In the genomic region with DNA sequence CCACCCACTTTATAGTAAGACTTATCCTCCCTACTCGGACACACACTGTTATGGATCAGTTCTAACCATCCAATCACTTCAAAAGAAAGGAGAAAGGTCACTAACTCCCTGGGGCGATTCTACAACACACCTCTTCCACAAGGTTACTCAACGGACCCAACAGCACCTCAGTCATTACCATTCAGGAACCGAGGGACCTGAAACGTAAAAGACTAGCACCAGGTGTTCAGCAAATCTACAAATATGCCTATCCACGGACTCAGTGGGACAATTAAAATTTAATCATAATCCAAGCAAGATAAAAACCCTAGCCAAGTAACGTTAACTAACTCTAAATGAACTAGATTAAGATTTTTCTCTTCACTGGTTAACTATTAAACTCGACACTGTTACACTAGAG, we compare ENCODE assay signal across 8 cellular contexts. TPM values are rescaled to one million over a fixed set of nuclear protein-coding genes. Genes with fewer than 3 reads are reported as not detected.
DNase-seq lines count a peak whose midpoint lies in the region; ATAC-seq and TF ChIP-seq lines count a peak whose summit lies in the region.

No MANE protein-coding gene starts in this region.

- POLR2A ChIA-PET in MCF 10A (lab: Yijun Ruan, JAX): interaction anchor here (0.7 to 10.3 kb wide), 20 partner anchors 13 to 178 kb away, joined by 3 to 197 read pairs (median 29); partner anchors contain the start of genes AHNAK, B3GAT3, BSCL2 and C11orf98

- H3K36me3 Mint-ChIP-seq in MCF 10A (ENCODE audit: insufficient read depth, unreplicated experiment) (peaks cover 70% of the 10 kb centered on the region), mesothelial cell of epicardium (peaks cover 26% of the 10 kb centered on the region)

- peaks cover 47% of the 10 kb centered on the region for H3K36me3 ChIP-seq in HUES6 (ENCODE audit: control insufficient read depth, insufficient read depth, low read length)

- no TSS peak for BruUV-seq in MCF 10A (replicated peaks; lab: Mats Ljungman, UMichigan)

- ATAC-seq in HG03342 (IDR thresholded peaks at IDR 0.05; ENCODE audit: unreplicated experiment): no peak

- peak overlapping the region; percentile 89 for H3K4me3 ChIP-seq in HUES6 (ENCODE audit: low read depth, low read length)

- CTCF ChIA-PET in MCF 10A (lab: Yijun Ruan, JAX): interaction anchor here (0.7 to 3.1 kb wide), 3 partner anchors 20 to 58 kb away, joined by 3 to 22 read pairs (median 3); no protein-coding TSS in a partner anchor

- DNase-seq in MCF 10A (ENCODE audit: unreplicated experiment) (peak; percentile 47), mesothelial cell of epicardium (ENCODE audit: low spot score in 2 of 2, unreplicated experiment in 2 of 2) (no peak), GF-D8 (lab: John Stamatoyannopoulos, UW) (no peak), DMS 273 treated with DMSO at 0.1 percent for 48 hours (lab: John Stamatoyannopoulos, UW) (no peak), GM19238 (ENCODE audit: insufficient read length, low spot score) (no peak)

- H3K4me1 Mint-ChIP-seq in MCF 10A (ENCODE audit: insufficient read depth, unreplicated experiment): peaks cover 16% of the 10 kb centered on the region
- peaks cover 46% of the 10 kb centered on the region for H3K4me1 Mint-ChIP-seq in mesothelial cell of epicardium

- H3K4me1 ChIP-seq in HUES6 (ENCODE audit: control insufficient read depth, insufficient read depth, low read length): peaks cover 7% of the 10 kb centered on the region; the same call in 1 of the 2 replicates

- peak overlapping the region; percentile 86 for H3K9ac ChIP-seq in HUES6 (ENCODE audit: low read length)

- H3K27ac Mint-ChIP-seq in MCF 10A (ENCODE audit: low read depth, unreplicated experiment): peak overlapping the region; percentile 97
- peak overlapping the region; percentile 91 for H3K27ac Mint-ChIP-seq in mesothelial cell of epicardium

- H3K4me3 Mint-ChIP-seq in MCF 10A (ENCODE audit: unreplicated experiment) (peak overlapping the region; percentile 92), mesothelial cell of epicardium (peak overlapping the region; percentile 95)

- no peaks in the 10 kb centered on the region for H3K27me3 ChIP-seq in HUES6 (ENCODE audit: control insufficient read depth, insufficient read depth, low read length)

- H3K27ac ChIP-seq in 22Rv1 (peak overlapping the region; percentile 99), HUES6 (ENCODE audit: low read depth, low read length) (no peak overlapping the region)

- H3K9me3 Mint-ChIP-seq in MCF 10A (ENCODE audit: unreplicated experiment) (no peaks in the 10 kb centered on the region), mesothelial cell of epicardium (no peaks in the 10 kb centered on the region)

- no peaks in the 10 kb centered on the region for H3K9me3 ChIP-seq in HUES6 (ENCODE audit: control insufficient read depth, insufficient read depth, low read depth, low read length)

- intact Hi-C loops in MCF 10A (cut with micrococcal nuclease): no loop called here

- TF ChIP-seq CTCF in 22Rv1 (IDR thresholded peaks at IDR 0.05) (no peak), MCF 10A (IDR thresholded peaks at IDR 0.05; ENCODE audit: unreplicated experiment) (no peak), mesothelial cell of epicardium (IDR thresholded peaks at IDR 0.05; ENCODE audit: unreplicated experiment) (no peak)

- H3K27me3 Mint-ChIP-seq in MCF 10A (ENCODE audit: insufficient read depth, unreplicated experiment) (no peaks in the 10 kb centered on the region), mesothelial cell of epicardium (ENCODE audit: low read depth) (no peaks in the 10 kb centered on the region)

RNA-seq across cellular contexts. Expression of gene HNRNPUL2, which starts 1.6 kb away (rescaled TPM):
- total RNA-seq in MCF 10A (2022) (36.4 and 36.6 TPM in 2 replicates), mesothelial cell of epicardium (60.3 to 62.0 TPM (median 61.5 TPM) in 3 replicates)

RNA-seq across cellular contexts. Expression of gene TTC9C, which starts 2.6 kb away (rescaled TPM):
- 27.3 and 31.9 TPM in 2 replicates for total RNA-seq in MCF 10A (2022)
- total RNA-seq in mesothelial cell of epicardium: 39.8 to 46.0 TPM (median 41.7 TPM) in 3 replicates

RNA-seq across cellular contexts. Expression of gene GNG3, which starts 18.2 kb away (rescaled TPM):
- total RNA-seq in MCF 10A (2022): not detected in 2 replicates
- total RNA-seq in mesothelial cell of epicardium: 0.60 to 1.5 TPM (median 0.97 TPM) in 3 replicates

RNA-seq across cellular contexts. Expression of gene BSCL2, which starts 18.5 kb away (rescaled TPM):
- total RNA-seq in MCF 10A (2022): 33.1 and 46.6 TPM in 2 replicates
- 56.9 to 61.4 TPM (median 58.3 TPM) in 3 replicates for total RNA-seq in mesothelial cell of epicardium

RNA-seq across cellular contexts. Expression of gene ZBTB3, which starts 28.3 kb away (rescaled TPM):
- 7.1 and 11.6 TPM in 2 replicates for total RNA-seq in MCF 10A (2022)
- 11.6 to 14.7 TPM (median 13.2 TPM) in 3 replicates for total RNA-seq in mesothelial cell of epicardium
